In genomic region chr3:9770276-9770812, GRCh38 we compare ENCODE assay signal across 8 cellular contexts. TPM values are rescaled to one million over a fixed set of nuclear protein-coding genes. Genes with fewer than 3 reads are reported as not detected.
A peak's percentile ranks its signal among the peaks of the same experiment; 100 is the strongest.
DNase-seq lines count a peak whose midpoint lies in the region; ATAC-seq, FAIRE-seq and TF ChIP-seq lines count a peak whose summit lies in the region.

No MANE protein-coding gene starts in this region.

- H3K4me1 Mint-ChIP-seq in CD4-positive, CD25-positive, alpha-beta regulatory T cell: peaks cover 0 to 35% (median 23%) of the 10 kb centered on the region in 4 donors
- peaks cover 36 to 43% (median 40%) of the 10 kb centered on the region in 3 donors for H3K4me1 Mint-ChIP-seq in naive B cell

- ATAC-seq in CD4-positive, CD25-positive, alpha-beta regulatory T cell (ENCODE audit: low read depth in 2 of 2): no peak
- ATAC-seq in esophagus mucosa: peak; percentile 14
- ATAC-seq in naive B cell (ENCODE audit: low read depth in 2 of 2): no peak

- FAIRE-seq in GM12891 (lab: Jason Lieb, UNC): no peak

- H3K36me3 Mint-ChIP-seq in CD4-positive, CD25-positive, alpha-beta regulatory T cell: peaks cover 7% of the 10 kb centered on the region
- no peaks in the 10 kb centered on the region for H3K36me3 Mint-ChIP-seq in naive B cell

- H3K27me3 ChIP-seq in CD4-positive, CD25-positive, alpha-beta regulatory T cell (ENCODE audit: control insufficient read depth, insufficient read depth, low read length): no peaks in the 10 kb centered on the region

- TF ChIP-seq POLR2A in GM12891 (IDR thresholded peaks at IDR 0.05; ENCODE audit: low read depth, low read length): no peak

- H3K9me3 ChIP-seq in CD4-positive, CD25-positive, alpha-beta regulatory T cell (ENCODE audit: control insufficient read depth in 2 of 2, low read length in 2 of 2): no peaks in the 10 kb centered on the region

- H3K4me3 ChIP-seq in CD4-positive, CD25-positive, alpha-beta regulatory T cell (ENCODE audit: low read depth, low read length): peak overlapping the region; percentile 61

- H3K27me3 Mint-ChIP-seq in CD4-positive, CD25-positive, alpha-beta regulatory T cell: peaks cover 5% of the 10 kb centered on the region
- peaks cover 0 to 17% (median 11%) of the 10 kb centered on the region in 3 donors for H3K27me3 Mint-ChIP-seq in naive B cell

- no peak overlapping the region for H3K27ac ChIP-seq in CD4-positive, CD25-positive, alpha-beta regulatory T cell (ENCODE audit: insufficient read depth, low read length, poor library complexity, severe bottlenecking)

- peaks cover 18% of the 10 kb centered on the region for H3K4me1 ChIP-seq in CD4-positive, CD25-positive, alpha-beta regulatory T cell (ENCODE audit: control insufficient read depth, insufficient read depth, low read length, poor library complexity, severe bottlenecking)

- peaks cover 0 to 2% (median 0%) of the 10 kb centered on the region in 7 donors for H3K9me3 Mint-ChIP-seq in CD4-positive, CD25-positive, alpha-beta regulatory T cell
- no peaks in the 10 kb centered on the region for H3K9me3 Mint-ChIP-seq in naive B cell

- H3K4me3 Mint-ChIP-seq in CD4-positive, CD25-positive, alpha-beta regulatory T cell: peak overlapping the region; percentile 38 to 82 (median 56)
- H3K4me3 Mint-ChIP-seq in naive B cell: peak overlapping the region in 7 of 8 donors; percentile 59 to 85 (median 75)

- no peak for DNase-seq in CD4-positive, CD25-positive, alpha-beta regulatory T cell
- DNase-seq in RPMI7951 (ENCODE audit: low read depth) (peak; percentile 27), naive B cell (no peak), GDM1 (lab: John Stamatoyannopoulos, UW) (no peak), GM12891 (ENCODE audit: insufficient read length, low spot score) (no peak)
- no peak for DNase-seq in stimulated activated CD8-positive, alpha-beta memory T cell treated with anti-CD3 and anti-CD28 coated beads, Interleukin-4, amount 100 ng/mL, for 48 hours
- no peak for DNase-seq in activated CD4-positive, alpha-beta T cell treated with anti-CD3 and anti-CD28 coated beads for 48 hours

- no peak overlapping the region for H3K27ac Mint-ChIP-seq in CD4-positive, CD25-positive, alpha-beta regulatory T cell
- peak overlapping the region in 1 of 6 donors; percentile 44 for H3K27ac Mint-ChIP-seq in naive B cell

- H3K36me3 ChIP-seq in CD4-positive, CD25-positive, alpha-beta regulatory T cell (ENCODE audit: control insufficient read depth, insufficient read depth, low read length): no peaks in the 10 kb centered on the region

TF ChIP-seq in GM12891, 5 proteins besides CTCF, POLR2A, EP300 and RAD21:
- TF ChIP-seq POU2F2 (IDR thresholded peaks at IDR 0.05; ENCODE audit: low read depth, low read length) (no peak), POLR2AphosphoS5 (IDR thresholded peaks at IDR 0.05; ENCODE audit: low read depth, low read length) (no peak), PAX5 (IDR thresholded peaks at IDR 0.05; ENCODE audit: insufficient read depth, low read length, severe bottlenecking) (no peak), SPI1 (IDR thresholded peaks at IDR 0.05; ENCODE audit: low read depth, low read length) (no peak), TAF1 (IDR thresholded peaks at IDR 0.05; ENCODE audit: low read depth, low read length) (no peak)
TF ChIP-seq in GM12891: peak in this region for 0.

RNA-seq across cellular contexts. Expression of gene CAMK1, which starts 0.6 kb away (rescaled TPM):
- 4.9 TPM for total RNA-seq in CD4-positive, CD25-positive, alpha-beta regulatory T cell
- polyA plus RNA-seq in CD4-positive, CD25-positive, alpha-beta regulatory T cell: 10 to 100 TPM in 1 of 4 donors, 1 to 10 TPM in 3; 4.5 to 13.7 (median 7.7) TPM
- 40.4 and 46.9 TPM in 2 replicates for total RNA-seq in RPMI7951 (2014; rRNA removed; shearing (Covaris generic))
- 2.6 TPM for total RNA-seq in esophagus mucosa
- polyA plus RNA-seq in naive B cell (ENCODE audit: low read depth in 6 of 6): 1 to 10 TPM in 3 of 6 donors, under 1 TPM in 2, not detected in 1; 0.26 to 2.3 (median 1.2) TPM
- 0.53 TPM for polyA plus RNA-seq in GM12891 (2012; ENCODE audit: low read depth, missing spikeins)

RNA-seq across cellular contexts. Expression of gene OGG1, which starts 20.6 kb away (rescaled TPM):
- total RNA-seq in CD4-positive, CD25-positive, alpha-beta regulatory T cell: 26.3 TPM
- polyA plus RNA-seq in CD4-positive, CD25-positive, alpha-beta regulatory T cell: 10 to 100 TPM; 21.8 to 30.2 (median 26.7) TPM
- total RNA-seq in RPMI7951 (2014; rRNA removed; shearing (Covaris generic)): 31.2 and 34.4 TPM in 2 replicates
- 9.6 TPM for total RNA-seq in esophagus mucosa
- 10 to 100 TPM; 23.2 to 35.1 (median 30.1) TPM for polyA plus RNA-seq in naive B cell (ENCODE audit: low read depth in 6 of 6)
- 10.0 TPM for polyA plus RNA-seq in GM12891 (2012; ENCODE audit: low read depth, missing spikeins)

RNA-seq across cellular contexts. Expression of gene TADA3, which starts 21.9 kb away (rescaled TPM):
- 44.7 TPM for total RNA-seq in CD4-positive, CD25-positive, alpha-beta regulatory T cell
- 10 to 100 TPM; 50.2 to 69.0 (median 60.5) TPM for polyA plus RNA-seq in CD4-positive, CD25-positive, alpha-beta regulatory T cell
- 99.1 and 107 TPM in 2 replicates for total RNA-seq in RPMI7951 (2014; rRNA removed; shearing (Covaris generic))
- total RNA-seq in esophagus mucosa: 32.3 TPM
- 10 to 100 TPM; 39.7 to 67.1 (median 45.6) TPM for polyA plus RNA-seq in naive B cell (ENCODE audit: low read depth in 6 of 6)
- 34.8 TPM for polyA plus RNA-seq in GM12891 (2012; ENCODE audit: low read depth, missing spikeins)

RNA-seq across cellular contexts. Expression of gene ARPC4, which starts 22.5 kb away (rescaled TPM):
- total RNA-seq in CD4-positive, CD25-positive, alpha-beta regulatory T cell: 203 TPM
- 100 to 1,000 TPM; 294 to 384 (median 336) TPM for polyA plus RNA-seq in CD4-positive, CD25-positive, alpha-beta regulatory T cell
- 254 and 426 TPM in 2 replicates for total RNA-seq in RPMI7951 (2014; rRNA removed; shearing (Covaris generic))
- total RNA-seq in esophagus mucosa: 154 TPM
- 100 to 1,000 TPM; 263 to 316 (median 286) TPM for polyA plus RNA-seq in naive B cell (ENCODE audit: low read depth in 6 of 6)
- polyA plus RNA-seq in GM12891 (2012; ENCODE audit: low read depth, missing spikeins): 296 TPM

RNA-seq across cellular contexts. Expression of gene BRPF1, which starts 38.8 kb away (rescaled TPM):
- total RNA-seq in CD4-positive, CD25-positive, alpha-beta regulatory T cell: 41.2 TPM
- polyA plus RNA-seq in CD4-positive, CD25-positive, alpha-beta regulatory T cell: 10 to 100 TPM in 2 of 4 donors, 1 to 10 TPM in 2; 6.7 to 12.1 (median 9.2) TPM
- total RNA-seq in RPMI7951 (2014; rRNA removed; shearing (Covaris generic)): 14.2 and 15.2 TPM in 2 replicates
- total RNA-seq in esophagus mucosa: 11.9 TPM
- polyA plus RNA-seq in naive B cell (ENCODE audit: low read depth in 6 of 6): 10 to 100 TPM in 2 of 6 donors, 1 to 10 TPM in 4; 3.0 to 22.0 (median 9.0) TPM
- 11.0 TPM for polyA plus RNA-seq in GM12891 (2012; ENCODE audit: low read depth, missing spikeins)
